ENCODE assay signal across 3 cellular contexts in genomic region chr15:63354771-63355650, GRCh38.
TF ChIP-seq lines count a peak whose summit lies in the region.

No MANE protein-coding gene starts in this region.

TF ChIP-seq in A549, 52 proteins besides CTCF, POLR2A, EP300 and RAD21:
- TF ChIP-seq GATA3 (IDR thresholded peaks at IDR 0.05; ENCODE audit: borderline replicate concordance) (no peak), HDAC2 (IDR thresholded peaks at IDR 0.05) (no peak), CEBPB (IDR thresholded peaks at IDR 0.05) (no peak), SMC3 (IDR thresholded peaks at IDR 0.05) (no peak), TP53 (CRISPR knock-in tag; IDR thresholded peaks at IDR 0.05) (no peak), RNF2 (IDR thresholded peaks at IDR 0.05; ENCODE audit: borderline replicate concordance, low read depth) (no peak), ZSCAN20 (CRISPR knock-in tag; IDR thresholded peaks at IDR 0.05) (no peak)
- TF ChIP-seq, protein P1, sequence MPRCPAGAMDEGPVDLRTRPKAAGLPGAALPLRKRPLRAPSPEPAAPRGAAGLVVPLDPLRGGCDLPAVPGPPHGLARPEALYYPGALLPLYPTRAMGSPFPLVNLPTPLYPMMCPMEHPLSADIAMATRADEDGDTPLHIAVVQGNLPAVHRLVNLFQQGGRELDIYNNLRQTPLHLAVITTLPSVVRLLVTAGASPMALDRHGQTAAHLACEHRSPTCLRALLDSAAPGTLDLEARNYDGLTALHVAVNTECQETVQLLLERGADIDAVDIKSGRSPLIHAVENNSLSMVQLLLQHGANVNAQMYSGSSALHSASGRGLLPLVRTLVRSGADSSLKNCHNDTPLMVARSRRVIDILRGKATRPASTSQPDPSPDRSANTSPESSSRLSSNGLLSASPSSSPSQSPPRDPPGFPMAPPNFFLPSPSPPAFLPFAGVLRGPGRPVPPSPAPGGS (IDR thresholded peaks at IDR 0.05), result no peak
- TF ChIP-seq, protein P2, sequence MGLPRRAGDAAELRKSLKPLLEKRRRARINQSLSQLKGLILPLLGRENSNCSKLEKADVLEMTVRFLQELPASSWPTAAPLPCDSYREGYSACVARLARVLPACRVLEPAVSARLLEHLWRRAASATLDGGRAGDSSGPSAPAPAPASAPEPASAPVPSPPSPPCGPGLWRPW (IDR thresholded peaks at IDR 0.05), result no peak

TF ChIP-seq in HEK293, 187 proteins besides CTCF, POLR2A, EP300 and RAD21:
- peak; percentile 71 for TF ChIP-seq KLF1 (tag by site-specific recombination; IDR thresholded peaks at IDR 0.05)
- no peak for TF ChIP-seq ZBTB21 (tag by site-specific recombination; IDR thresholded peaks at IDR 0.05)
TF ChIP-seq in HEK293: peak in this region for 1.

TF ChIP-seq in GM12878, 131 proteins besides CTCF, POLR2A, EP300 and RAD21:
- TF ChIP-seq ZNF24 (IDR thresholded peaks at IDR 0.05) (no peak), NFXL1 (IDR thresholded peaks at IDR 0.05; ENCODE audit: borderline replicate concordance) (no peak), SMAD5 (IDR thresholded peaks at IDR 0.05; ENCODE audit: low read depth) (no peak), EGR1 (IDR thresholded peaks at IDR 0.05; ENCODE audit: borderline replicate concordance in 1 of 2, low read depth in 2 of 2, low read length in 2 of 2) (no peak), CREB1 (IDR thresholded peaks at IDR 0.05; ENCODE audit: low read depth) (no peak), BHLHE40 (IDR thresholded peaks at IDR 0.05; ENCODE audit: borderline replicate concordance in 1 of 2, low read depth in 2 of 2, low read length in 1 of 2) (no peak), USF1 (IDR thresholded peaks at IDR 0.05; ENCODE audit: borderline replicate concordance, extremely low read length, insufficient read depth, low read depth, low read length) (no peak), SMC3 (IDR thresholded peaks at IDR 0.05; ENCODE audit: borderline replicate concordance, low read length) (no peak), ZNF274 (IDR thresholded peaks at IDR 0.05; ENCODE audit: insufficient read depth, insufficient read length) (no peak)
